Comparison of ENCODE assay signal across 8 cellular contexts in the genomic region with DNA sequence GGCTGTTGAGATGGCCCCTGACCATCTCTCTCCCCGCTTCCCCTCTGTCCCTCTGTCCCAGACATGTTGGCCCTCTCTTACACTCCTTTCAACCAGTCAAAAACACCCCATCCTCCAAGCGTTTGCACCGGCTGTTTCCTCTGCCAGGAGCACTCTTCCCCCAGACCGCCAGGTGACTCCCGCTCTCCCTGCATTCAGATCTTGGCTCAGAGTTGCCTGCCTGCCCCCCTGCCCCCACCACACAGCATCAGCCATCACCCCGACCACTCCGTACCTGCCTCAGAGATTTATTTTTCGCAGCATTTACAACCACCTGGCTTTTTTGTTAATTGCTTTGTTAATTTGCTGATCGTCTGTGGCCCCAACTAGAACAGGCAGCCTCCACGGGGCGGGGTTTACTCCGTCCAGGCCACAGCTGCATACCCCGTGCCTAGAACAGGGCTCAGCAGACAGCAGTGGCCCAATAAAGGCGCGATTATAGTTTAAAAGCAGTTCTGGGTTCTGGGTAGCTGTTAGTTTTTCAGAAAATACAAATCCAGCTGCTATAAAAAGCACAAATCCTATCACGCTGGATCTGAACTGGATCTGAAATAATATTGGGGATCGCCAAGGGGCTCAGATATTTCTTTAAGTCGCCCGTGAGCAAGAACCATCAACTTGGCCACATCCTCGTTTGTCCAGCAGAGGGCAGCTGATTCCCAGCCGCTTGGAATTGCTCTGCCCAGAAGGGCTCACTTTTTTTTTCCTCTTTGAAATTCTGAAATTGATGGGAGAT.
A peak's percentile ranks its signal among the peaks of the same experiment; 100 is the strongest.
DNase-seq lines count a peak whose midpoint lies in the region; ATAC-seq, FAIRE-seq and TF ChIP-seq lines count a peak whose summit lies in the region.

No MANE protein-coding gene starts in this region.

- WGBS in K562 (ENCODE audit: insufficient coverage, low coverage, missing lambda C conversion rate) = 6% methylated on average over 20 of the region's 21 CpGs

- H3K27me3 ChIP-seq in K562 (ENCODE audit: control insufficient read depth in 2 of 2, insufficient read depth in 2 of 2, low read length in 2 of 2) = peaks cover 19 to 65% of the 10 kb centered on the region in 2 experiments; a peak in 4 of 5 replicates

- no peaks in the 10 kb centered on the region for H3K79me2 ChIP-seq in K562 (ENCODE audit: control insufficient read depth, insufficient read depth, low read length)

- TF ChIP-seq RAD21 in K562 (CRISPR knock-in tag; conservative IDR thresholded peaks at IDR 0.05 in 1 of 2, IDR thresholded peaks at IDR 0.05 in 1 of 2) = peak; percentile 12 to 59; a peak in 2 of 4 replicates

- H3K4me1 ChIP-seq in K562 (replicated peaks in 1 of 2; ENCODE audit: control insufficient read depth in 2 of 2, insufficient read depth in 2 of 2, low read length in 2 of 2) = peaks cover 0 to 6% of the 10 kb centered on the region in 2 experiments; a peak in 1 of 5 replicates

- no peak overlapping the region for H3K4me3 Mint-ChIP-seq in Calu3 (ENCODE audit: low read depth, unreplicated experiment)

- peaks cover 6% of the 10 kb centered on the region; the same call in 1 of the 2 replicates for H4K20me1 ChIP-seq in K562 (replicated peaks; ENCODE audit: control insufficient read depth, insufficient read depth, low read length)

- H3K4me1 Mint-ChIP-seq in Calu3 (ENCODE audit: low read depth, unreplicated experiment) = no peaks in the 10 kb centered on the region

- no peaks in the 10 kb centered on the region for H3K9me3 ChIP-seq in K562 (replicated peaks; ENCODE audit: control insufficient read depth, insufficient read depth, low read depth, low read length)

- TF ChIP-seq POLR2A in K562 (conservative IDR thresholded peaks at IDR 0.05) = no peak

- CTCF ChIA-PET in Calu3 (lab: Charles Lee) = interaction anchor here (0.7 to 1.5 kb wide), 6 partner anchors 11 to 1756 kb away, joined by 4 to 11 read pairs (median 8); no protein-coding TSS in a partner anchor
- CTCF ChIA-PET in K562 (lab: Yijun Ruan, JAX; ENCODE audit: low intra/inter-chr PET ratio) = interaction anchor here (2.0 kb wide), 1 partner anchor 448 kb away, joined by 14 read pairs; no protein-coding TSS in a partner anchor

- peak; percentile 80 for FAIRE-seq in K562 (lab: Jason Lieb, UNC)

- H3K9me3 Mint-ChIP-seq in Calu3 (ENCODE audit: low read depth, unreplicated experiment) = no peaks in the 10 kb centered on the region

- H2AFZ ChIP-seq in K562 (ENCODE audit: low read depth, low read length) = no peak overlapping the region

- POLR2A ChIA-PET in K562 (lab: Yijun Ruan, JAX) = interaction anchor here (0.7 to 1.3 kb wide), 2 partner anchors 46 to 159 kb away, joined by 3 read pairs; no protein-coding TSS in a partner anchor

- no peaks in the 10 kb centered on the region for H3K36me3 Mint-ChIP-seq in Calu3 (ENCODE audit: insufficient read depth, unreplicated experiment)

- no peak overlapping the region for H3K27ac Mint-ChIP-seq in Calu3 (ENCODE audit: unreplicated experiment)

- no TSS peak for BruUV-seq in Calu3 (replicated peaks; lab: Mats Ljungman, UMichigan)
- BruUV-seq in K562 (replicated peaks; lab: Mats Ljungman, UMichigan) = no TSS peak

- no peak overlapping the region for H3K9ac ChIP-seq in K562 (ENCODE audit: insufficient read depth in 1 of 2, low read depth in 2 of 2, low read length in 2 of 2)

- in situ Hi-C loops in K562 (cut with MboI) = no loop called here

- TF ChIP-seq EP300 in K562 (IDR thresholded peaks at IDR 0.05; ENCODE audit: low read length) = no peak

- peak; percentile 73 for DNase-seq in Calu3
- peak; percentile 0 for DNase-seq in HS-5 (ENCODE audit: low read depth)
- peak; percentile 64 for DNase-seq in RPMI7951 (ENCODE audit: low read depth)
- DNase-seq in K562 (ENCODE audit: extremely low read depth in 1 of 4, low spot score in 3 of 4) = peak; percentile 66 to 75 (median 70)
- DNase-seq in inferior parietal cortex (ENCODE audit: extremely low spot score) = peak; percentile 72
- peak; percentile 64 for DNase-seq in stimulated activated CD4-positive, alpha-beta T cell treated with anti-CD3 and anti-CD28 coated beads, Interleukin-15, amount 100 ng/mL, for 24 hours
- DNase-seq in central memory CD4-positive, alpha-beta T cell = no peak
- DNase-seq in GDM1 (lab: John Stamatoyannopoulos, UW) = no peak

- H3K27ac ChIP-seq in K562 (ENCODE audit: extremely low read depth, low read depth, low read length) = no peak overlapping the region

- no peak overlapping the region for H3K4me3 ChIP-seq in K562

- no peak overlapping the region for H3K4me2 ChIP-seq in K562 (ENCODE audit: insufficient read depth, low read length)

- H3K9me1 ChIP-seq in K562 (ENCODE audit: control insufficient read depth, insufficient read depth, low read length) = no peaks in the 10 kb centered on the region

- peak; percentile 71 for TF ChIP-seq CTCF in Calu3 (IDR thresholded peaks at IDR 0.05; ENCODE audit: unreplicated experiment)
- TF ChIP-seq CTCF in K562 (IDR thresholded peaks at IDR 0.05 in 2 of 3, conservative IDR thresholded peaks at IDR 0.05 in 1 of 3; ENCODE audit: insufficient read depth in 2 of 3, low read depth in 1 of 3, low read length in 3 of 3) = peak; percentile 69 to 83 (median 77)

- intact Hi-C loops in Calu3 (cut with micrococcal nuclease; ENCODE audit: unreplicated experiment) (loop anchor here (2.0 kb wide), 1 partner anchor 444 kb away; no protein-coding TSS in a partner anchor), K562 (cut with micrococcal nuclease) (loop anchor here (2.0 kb wide), 1 partner anchor 448 kb away; no protein-coding TSS in a partner anchor)

- H3K27me3 Mint-ChIP-seq in Calu3 (ENCODE audit: unreplicated experiment) = peaks cover 97% of the 10 kb centered on the region

- no peaks in the 10 kb centered on the region for H3K36me3 ChIP-seq in K562 (ENCODE audit: control insufficient read depth, insufficient read depth, low read length)

- peak; percentile 87 for ATAC-seq in K562

TF ChIP-seq in K562, 482 proteins besides CTCF, POLR2A, EP300 and RAD21:
- no peak for TF ChIP-seq FOSL1 (tag; conservative IDR thresholded peaks at IDR 0.05)
- peak; percentile 65 for TF ChIP-seq SMC3 (conservative IDR thresholded peaks at IDR 0.05; ENCODE audit: insufficient read depth, low read depth, low read length)
- TF ChIP-seq XRCC5 (IDR thresholded peaks at IDR 0.05; ENCODE audit: low read depth, low read length) = 0 out of 2 replicates have a peak, but pooled peaks have one; percentile 64
- no peak for TF ChIP-seq NCOA1 (IDR thresholded peaks at IDR 0.05; ENCODE audit: low read depth)
- 0 out of 2 replicates have a peak, but pooled peaks have one; percentile 15 for TF ChIP-seq KLF16 (IDR thresholded peaks at IDR 0.05)
- TF ChIP-seq ZNF384 (IDR thresholded peaks at IDR 0.05; ENCODE audit: low read depth, low read length) = peak; percentile 89
TF ChIP-seq in K562: peak in this region for 4.

Comparison
In these comparisons a context has a peak if more than half of its experiments do, and no peak if none do; other contexts are left out.
1. DNase-seq: peak in Calu3 (single experiment), HS-5 (single experiment), RPMI7951 (single experiment), K562 (4 of 4), inferior parietal cortex (single experiment) and stimulated activated CD4-positive, alpha-beta T cell treated with anti-CD3 and anti-CD28 coated beads, Interleukin-15, amount 100 ng/mL, for 24 hours (single experiment); none in central memory CD4-positive, alpha-beta T cell (single experiment) and GDM1 (single experiment).